ENCODE assay signal across 18 cellular contexts in genomic region chr3:89504432-89504831, GRCh38.
DNase-seq lines count a peak whose midpoint lies in the region; ATAC-seq and TF ChIP-seq lines count a peak whose summit lies in the region.
"Had no signal": no experiment of that assay in that cellular context is flagged by ENCODE, and none has a peak within 500 bp of the region (broad histone marks: within the 10 kb centered on the region; RNA-seq: fewer than 3 reads in every experiment).

No MANE protein-coding gene starts in this region.

- DNase-seq in cardiac septum (ENCODE audit: low spot score) (peak; percentile 59), heart left ventricle (no peak), OCI-M1 (lab: John Stamatoyannopoulos, UW) (peak; percentile 64), glutamatergic neuron (peak; percentile 50)
- DNase-seq: DMS79 treated with DMSO at 0.1 percent for 48 hours, GM23248, HCEC 1CT, NCI-H1105 treated with DMSO at 0.1 percent for 48 hours, NCI-H187, NCI-H226, NCI-H526, SIG-M5, T-helper 1 cell had no signal

- TF ChIP-seq CTCF in heart left ventricle (IDR thresholded peaks at IDR 0.05), result no peak
- TF ChIP-seq CTCF in glutamatergic neuron (IDR thresholded peaks at IDR 0.05; ENCODE audit: partially characterized antibody, unreplicated experiment), result no peak

- TF ChIP-seq POLR2A in heart left ventricle (IDR thresholded peaks at IDR 0.05), result no peak

- H3K27ac ChIP-seq in heart left ventricle, result no peak overlapping the region
- H3K27ac ChIP-seq: BLaER1 treated with 17β-estradiol and CSF1 and Interleukin-3, amounts not matched to agents 10 nM and 100 nM; GM23248; RWPE1 had no signal

- no peaks in the 10 kb centered on the region for H3K9me3 Mint-ChIP-seq in glutamatergic neuron (ENCODE audit: unreplicated experiment)

- no peak overlapping the region for H3K27ac Mint-ChIP-seq in glutamatergic neuron (ENCODE audit: unreplicated experiment)

- no peaks in the 10 kb centered on the region for H3K27me3 ChIP-seq in heart left ventricle
- H3K27me3 ChIP-seq: BLaER1 treated with 17β-estradiol and CSF1 and Interleukin-3, amounts not matched to agents 10 nM and 100 nM had no signal

- H3K9me3 ChIP-seq in heart left ventricle, result peaks cover 0 to 7% (median 0%) of the 10 kb centered on the region in 12 donors
- H3K9me3 ChIP-seq: BLaER1 treated with 17β-estradiol and CSF1 and Interleukin-3, amounts not matched to agents 10 nM and 100 nM had no signal

- no peaks in the 10 kb centered on the region for H3K27me3 Mint-ChIP-seq in glutamatergic neuron (ENCODE audit: unreplicated experiment)

- ATAC-seq in heart left ventricle, result no peak
- no peak for ATAC-seq in GM21423 (IDR thresholded peaks at IDR 0.05; ENCODE audit: unreplicated experiment)
- no peak for ATAC-seq in HG03280 (IDR thresholded peaks at IDR 0.05; ENCODE audit: unreplicated experiment)
- no peak for ATAC-seq in HG03520 (IDR thresholded peaks at IDR 0.05; ENCODE audit: unreplicated experiment)

- intact Hi-C loops in cardiac septum (cut with DNase I) (no loop called here), heart left ventricle (cut with DNase I) (no loop called here)

- no peaks in the 10 kb centered on the region for H3K36me3 ChIP-seq in heart left ventricle
- H3K36me3 ChIP-seq: BLaER1 treated with 17β-estradiol and CSF1 and Interleukin-3, amounts not matched to agents 10 nM and 100 nM had no signal

- peaks cover 0 to 4% (median 0%) of the 10 kb centered on the region in 12 donors for H3K4me1 ChIP-seq in heart left ventricle

- peaks cover 8% of the 10 kb centered on the region for H3K4me1 Mint-ChIP-seq in glutamatergic neuron (ENCODE audit: low read depth, unreplicated experiment)

- no peak overlapping the region for H3K4me3 ChIP-seq in heart left ventricle
- H3K4me3 ChIP-seq: BLaER1 treated with 17β-estradiol and CSF1 and Interleukin-3, amounts not matched to agents 10 nM and 100 nM; GM23248 had no signal

- H3K36me3 Mint-ChIP-seq in glutamatergic neuron (ENCODE audit: unreplicated experiment), result no peaks in the 10 kb centered on the region

- no peak overlapping the region for H3K4me3 Mint-ChIP-seq in glutamatergic neuron (ENCODE audit: unreplicated experiment)

- 53 to 72% (median 60%) methylated on average over 4 of the region's 4 CpGs for WGBS in heart left ventricle, 4 donors

Comparison
In these comparisons a context has a peak if more than half of its experiments do, and no peak if none do; other contexts are left out.
1. DNase-seq: peak in cardiac septum (single experiment), OCI-M1 (single experiment) and glutamatergic neuron (single experiment); none in heart left ventricle (0 of 5).